In the genomic region with DNA sequence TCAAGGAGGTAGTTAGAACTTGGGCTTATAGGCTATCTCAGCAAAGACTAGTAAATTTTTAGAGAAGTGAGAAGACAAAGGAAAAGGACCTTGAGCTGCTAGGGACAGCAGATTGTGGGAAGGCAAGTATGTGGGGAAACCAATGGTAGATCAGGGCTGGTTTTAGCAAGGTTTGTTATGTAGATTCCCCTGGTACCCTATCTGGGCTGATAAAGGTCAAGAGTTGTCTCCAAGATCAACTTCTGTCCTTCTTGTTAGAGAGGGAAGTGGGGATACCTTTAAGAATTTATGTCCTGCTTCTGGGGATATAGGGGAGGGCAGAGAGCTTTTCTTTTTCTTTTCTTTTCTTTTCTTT, we compare ENCODE assay signal across 28 cellular contexts. TPM values are rescaled to one million over a fixed set of nuclear protein-coding genes. Genes with fewer than 3 reads are reported as not detected.
DNase-seq lines count a peak whose midpoint lies in the region; ATAC-seq, FAIRE-seq and TF ChIP-seq lines count a peak whose summit lies in the region.
"Had no signal": no experiment of that assay in that cellular context is flagged by ENCODE, and none has a peak within 500 bp of the region (broad histone marks: within the 10 kb centered on the region; RNA-seq: fewer than 3 reads in every experiment).

No MANE protein-coding gene starts in this region.

- no peak overlapping the region for H3K27ac Mint-ChIP-seq in WTC11

- H3K9me3 ChIP-seq in left ventricle myocardium inferior (replicated peaks): no peaks in the 10 kb centered on the region
- H3K9me3 ChIP-seq in tibial nerve: no peaks in the 10 kb centered on the region
- no peaks in the 10 kb centered on the region for H3K9me3 ChIP-seq in pancreas
- H3K9me3 ChIP-seq: body of pancreas, spleen had no signal

- H3K36me3 Mint-ChIP-seq in WTC11: no peaks in the 10 kb centered on the region

- peaks cover 90% of the 10 kb centered on the region for H3K4me1 ChIP-seq in left ventricle myocardium inferior
- H3K4me1 ChIP-seq in tibial nerve: peaks cover 0 to 84% (median 21%) of the 10 kb centered on the region in 4 donors
- H3K4me1 ChIP-seq in pancreas: no peaks in the 10 kb centered on the region

- peaks cover 35% of the 10 kb centered on the region for H3K4me1 Mint-ChIP-seq in WTC11

- no peak for ATAC-seq in left cardiac atrium
- peak; percentile 67 for ATAC-seq in WTC11
- no peak for ATAC-seq in pancreas
- ATAC-seq: body of pancreas, HCT116, left colon, right cardiac atrium, Right ventricle myocardium inferior had no signal

- no peak for TF ChIP-seq EP300 in tibial nerve (IDR thresholded peaks at IDR 0.05)

- H3K27ac ChIP-seq in left ventricle myocardium inferior (replicated peaks) (peak overlapping the region; percentile 21), tibial nerve (peak overlapping the region in 3 of 4 donors; percentile 0 to 91 (median 90)), pancreas (no peak overlapping the region)
- H3K27ac ChIP-seq: epithelial cell of prostate, spleen had no signal

- POLR2A ChIA-PET in WTC11 (lab: Charles Lee): no interaction called here

- no peak for FAIRE-seq in pancreas (lab: Jason Lieb, UNC)

- TF ChIP-seq POLR2A in tibial nerve (IDR thresholded peaks at IDR 0.05): no peak

- H3K36me3 ChIP-seq in left ventricle myocardium inferior (no peaks in the 10 kb centered on the region), tibial nerve (no peaks in the 10 kb centered on the region), pancreas (no peaks in the 10 kb centered on the region)

- TF ChIP-seq CTCF in left ventricle myocardium inferior (IDR thresholded peaks at IDR 0.05; ENCODE audit: borderline replicate concordance): no peak
- TF ChIP-seq CTCF in WTC11 (IDR thresholded peaks at IDR 0.05): no peak
- no peak for TF ChIP-seq CTCF in tibial nerve (IDR thresholded peaks at IDR 0.05)
- no peak for TF ChIP-seq CTCF in pancreas (IDR thresholded peaks at IDR 0.05)

- H3K27me3 ChIP-seq in left ventricle myocardium inferior (ENCODE audit: low read depth) (no peaks in the 10 kb centered on the region), tibial nerve (no peaks in the 10 kb centered on the region), pancreas (no peaks in the 10 kb centered on the region)
- H3K27me3 ChIP-seq: body of pancreas, spleen had no signal

- CTCF ChIA-PET in WTC11 (lab: Charles Lee): no interaction called here

- H3K27me3 Mint-ChIP-seq in WTC11 (ENCODE audit: low read depth): peaks cover 40% of the 10 kb centered on the region
- H3K27me3 Mint-ChIP-seq: naive B cell had no signal

- H3K9me3 Mint-ChIP-seq in WTC11: no peaks in the 10 kb centered on the region
- H3K9me3 Mint-ChIP-seq: CD14-positive monocyte had no signal

- DNase-seq in left ventricle myocardium inferior (no peak), left cardiac atrium (no peak), WTC11 (ENCODE audit: low spot score) (no peak), iPS DF 19.7 (ENCODE audit: low read depth, low spot score) (peak; percentile 45), tibial nerve (ENCODE audit: low spot score in 2 of 2) (no peak), C1 segment of cervical spinal cord (lab: John Stamatoyannopoulos, UW) (no peak), ecto neural progenitor cell (ENCODE audit: low spot score) (no peak), pancreas (no peak)
- DNase-seq: activated effector memory CD4-positive, alpha-beta T cell treated with anti-CD3 and anti-CD28 coated beads, Interleukin-2, amount 50 U/mL, for 16 hours; body of pancreas; left colon; mesenchymal stem cell; naive B cell; NCI-H446 treated with DMSO at 0.1 percent for 48 hours; OCI-M1; right cardiac atrium; spleen; stimulated activated CD4-positive, alpha-beta T cell treated with anti-CD3 and anti-CD28 coated beads, Interleukin-2, amount 100 ng/mL, for 48 hours; stimulated activated naive CD4-positive, alpha-beta T cell had no signal

- no peak overlapping the region for H3K4me3 ChIP-seq in left ventricle myocardium inferior
- H3K4me3 ChIP-seq in tibial nerve: no peak overlapping the region
- no peak overlapping the region for H3K4me3 ChIP-seq in pancreas
- H3K4me3 ChIP-seq: body of pancreas, spleen had no signal

- no peak overlapping the region for H3K4me3 Mint-ChIP-seq in WTC11
- H3K4me3 Mint-ChIP-seq: CD14-positive monocyte had no signal

- intact Hi-C loops in left ventricle myocardium inferior (cut with micrococcal nuclease): no loop called here
- intact Hi-C loops in left cardiac atrium (cut with DNase I): no loop called here
- intact Hi-C loops in pancreas (cut with DNase I): no loop called here

TF ChIP-seq in WTC11, 78 proteins besides CTCF, POLR2A, EP300 and RAD21:
- TF ChIP-seq, protein P1, sequence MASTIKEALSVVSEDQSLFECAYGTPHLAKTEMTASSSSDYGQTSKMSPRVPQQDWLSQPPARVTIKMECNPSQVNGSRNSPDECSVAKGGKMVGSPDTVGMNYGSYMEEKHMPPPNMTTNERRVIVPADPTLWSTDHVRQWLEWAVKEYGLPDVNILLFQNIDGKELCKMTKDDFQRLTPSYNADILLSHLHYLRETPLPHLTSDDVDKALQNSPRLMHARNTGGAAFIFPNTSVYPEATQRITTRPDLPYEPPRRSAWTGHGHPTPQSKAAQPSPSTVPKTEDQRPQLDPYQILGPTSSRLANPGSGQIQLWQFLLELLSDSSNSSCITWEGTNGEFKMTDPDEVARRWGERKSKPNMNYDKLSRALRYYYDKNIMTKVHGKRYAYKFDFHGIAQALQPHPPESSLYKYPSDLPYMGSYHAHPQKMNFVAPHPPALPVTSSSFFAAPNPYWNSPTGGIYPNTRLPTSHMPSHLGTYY (CRISPR knock-in tag; IDR thresholded peaks at IDR 0.05): no peak

RNA-seq across cellular contexts. Expression of a gene that starts 28.9 kb away (rescaled TPM):
- total RNA-seq in left ventricle myocardium inferior (94.3 TPM), left cardiac atrium (10 to 100 TPM; 59.8 to 73.3 TPM), WTC11 (2021) (1.4 to 2.7 TPM (median 2.0 TPM) in 3 replicates), tibial nerve (10 to 100 TPM; 34.5 to 87.2 (median 60.1) TPM), pancreas (10 to 100 TPM; 13.1 to 21.6 (median 16.0) TPM)
- 10 to 100 TPM in 1 of 2 donors, 1 to 10 TPM in 1; 8.2 to 14.4 TPM for polyA plus RNA-seq in pancreas

RNA-seq across cellular contexts. Expression of a gene that starts 57.1 kb away (rescaled TPM):
- total RNA-seq in left ventricle myocardium inferior: not detected
- not detected for total RNA-seq in left cardiac atrium
- not detected in 3 replicates for total RNA-seq in WTC11 (2021)
- not detected for total RNA-seq in tibial nerve
- total RNA-seq in pancreas: not detected
- polyA plus RNA-seq in pancreas: not detected
- total RNA-seq: body of pancreas, cerebellum, left colon, osteocyte, right cardiac atrium, Right ventricle myocardium inferior, spleen had no signal
- polyA plus RNA-seq: adipose tissue, AG04450, right cardiac atrium, spleen, thymus had no signal

Comparison
In these comparisons a context has a peak if more than half of its experiments do, and no peak if none do; other contexts are left out.
1. H3K27ac ChIP-seq: peak in left ventricle myocardium inferior (single experiment) and tibial nerve (3 of 4); none in pancreas (0 of 4).